In the genomic region with DNA sequence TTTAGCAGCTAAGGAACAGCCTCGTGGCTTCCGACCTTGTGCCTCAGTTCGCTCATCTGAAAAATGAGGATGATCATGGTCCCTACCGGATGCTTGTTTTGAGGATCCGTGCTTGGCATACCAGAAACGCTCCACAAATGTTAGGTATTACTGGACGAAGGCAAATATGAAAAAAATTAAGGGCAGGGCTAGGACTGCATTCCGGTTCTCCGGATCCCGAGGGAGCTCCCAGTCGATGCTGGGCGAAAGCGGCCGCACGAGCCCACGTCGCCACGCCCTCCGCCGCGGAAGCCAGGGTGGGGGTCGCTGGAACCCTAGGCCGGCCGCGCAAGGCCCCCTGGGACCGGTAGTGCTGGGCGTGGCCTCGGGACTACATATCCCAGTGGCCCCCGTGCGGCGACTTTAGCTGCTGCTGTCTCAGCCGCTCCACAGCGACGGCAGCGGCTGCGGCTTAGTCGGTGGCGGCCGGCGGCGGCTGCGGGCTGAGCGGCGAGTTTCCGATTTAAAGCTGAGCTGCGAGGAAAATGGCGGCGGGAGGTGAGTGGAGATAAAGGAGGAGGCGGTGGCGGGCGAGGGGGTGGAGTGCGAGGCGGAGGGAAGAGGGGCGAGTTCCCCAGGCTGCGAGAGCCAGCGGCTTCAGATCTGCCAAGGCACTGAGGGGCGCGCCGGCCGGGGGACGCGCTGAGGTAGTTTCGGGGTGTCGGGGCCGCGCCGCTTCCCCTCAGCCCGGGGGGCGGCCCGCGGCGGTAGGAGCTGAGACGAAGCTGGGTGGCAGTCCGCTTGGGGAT, we compare ENCODE assay signal across 1 cellular context.
TF ChIP-seq lines count a peak whose summit lies in the region.

NCOA3 (plus strand) TSS at position 405 of the 788 bp plus-strand sequence. CDS start 120,361 bp downstream, outside the sequence.

TF ChIP-seq in HEK293, 187 proteins besides CTCF, POLR2A, EP300 and RAD21 (continued from another document and continues in another):
- TF ChIP-seq ZNF639 (tag by site-specific recombination; IDR thresholded peaks at IDR 0.05) (peak; percentile 74; the same call in 1 of the 2 replicates), ZNF416 (tag by site-specific recombination; IDR thresholded peaks at IDR 0.05) (no peak), ZBTB6 (tag by site-specific recombination; IDR thresholded peaks at IDR 0.05) (no peak), IKZF3 (tag by site-specific recombination; IDR thresholded peaks at IDR 0.05) (peak; percentile 86), PRDM6 (tag by site-specific recombination; IDR thresholded peaks at IDR 0.05) (no peak), ZNF112 (tag by site-specific recombination; IDR thresholded peaks at IDR 0.05) (no peak), ZNF529 (tag by site-specific recombination; IDR thresholded peaks at IDR 0.05; ENCODE audit: insufficient replicate concordance) (no peak), EGR2 (tag by site-specific recombination; IDR thresholded peaks at IDR 0.05; ENCODE audit: low read depth) (peak; percentile 92), MYNN (tag by site-specific recombination; IDR thresholded peaks at IDR 0.05; ENCODE audit: borderline replicate concordance) (no peak), ZNF239 (tag by site-specific recombination; IDR thresholded peaks at IDR 0.05) (no peak), ZNF157 (tag by site-specific recombination; IDR thresholded peaks at IDR 0.05) (no peak), ZNF473 (tag by site-specific recombination; IDR thresholded peaks at IDR 0.05) (no peak), ZNF707 (tag by site-specific recombination; IDR thresholded peaks at IDR 0.05) (no peak), ZNF26 (tag by site-specific recombination; IDR thresholded peaks at IDR 0.05) (no peak), ZIC2 (tag by site-specific recombination; IDR thresholded peaks at IDR 0.05) (peak; percentile 33; the same call in 1 of the 2 replicates), ZNF510 (tag by site-specific recombination; IDR thresholded peaks at IDR 0.05; ENCODE audit: insufficient replicate concordance) (no peak), ZNF221 (tag by site-specific recombination; IDR thresholded peaks at IDR 0.05; ENCODE audit: borderline replicate concordance) (no peak), GLI2 (tag by site-specific recombination; IDR thresholded peaks at IDR 0.05; ENCODE audit: borderline replicate concordance, low read depth) (no peak), ZFP37 (tag by site-specific recombination; IDR thresholded peaks at IDR 0.05) (peak; percentile 88), ZNF768 (tag by site-specific recombination; IDR thresholded peaks at IDR 0.05) (no peak), ZBTB1 (tag by site-specific recombination; IDR thresholded peaks at IDR 0.05) (no peak), OVOL3 (tag by site-specific recombination; IDR thresholded peaks at IDR 0.05) (no peak), ZNF398 (tag by site-specific recombination; IDR thresholded peaks at IDR 0.05) (peak; percentile 83), ZNF521 (tag by site-specific recombination; IDR thresholded peaks at IDR 0.05) (no peak), ZNF660 (tag by site-specific recombination; IDR thresholded peaks at IDR 0.05) (no peak), KLF16 (tag by site-specific recombination; IDR thresholded peaks at IDR 0.05) (peak; percentile 75; the same call in 1 of the 2 replicates), ZNF514 (tag by site-specific recombination; IDR thresholded peaks at IDR 0.05) (no peak), OSR2 (tag by site-specific recombination; IDR thresholded peaks at IDR 0.05) (peak; percentile 81), ZFP41 (tag by site-specific recombination; IDR thresholded peaks at IDR 0.05; ENCODE audit: borderline replicate concordance) (no peak), ZXDB (tag by site-specific recombination; IDR thresholded peaks at IDR 0.05) (peak; percentile 87)
- TF ChIP-seq, protein P1, sequence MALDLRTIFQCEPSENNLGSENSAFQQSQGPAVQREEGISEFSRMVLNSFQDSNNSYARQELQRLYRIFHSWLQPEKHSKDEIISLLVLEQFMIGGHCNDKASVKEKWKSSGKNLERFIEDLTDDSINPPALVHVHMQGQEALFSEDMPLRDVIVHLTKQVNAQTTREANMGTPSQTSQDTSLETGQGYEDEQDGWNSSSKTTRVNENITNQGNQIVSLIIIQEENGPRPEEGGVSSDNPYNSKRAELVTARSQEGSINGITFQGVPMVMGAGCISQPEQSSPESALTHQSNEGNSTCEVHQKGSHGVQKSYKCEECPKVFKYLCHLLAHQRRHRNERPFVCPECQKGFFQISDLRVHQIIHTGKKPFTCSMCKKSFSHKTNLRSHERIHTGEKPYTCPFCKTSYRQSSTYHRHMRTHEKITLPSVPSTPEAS (tag by site-specific recombination; IDR thresholded peaks at IDR 0.05) = no peak
- TF ChIP-seq, protein P2, sequence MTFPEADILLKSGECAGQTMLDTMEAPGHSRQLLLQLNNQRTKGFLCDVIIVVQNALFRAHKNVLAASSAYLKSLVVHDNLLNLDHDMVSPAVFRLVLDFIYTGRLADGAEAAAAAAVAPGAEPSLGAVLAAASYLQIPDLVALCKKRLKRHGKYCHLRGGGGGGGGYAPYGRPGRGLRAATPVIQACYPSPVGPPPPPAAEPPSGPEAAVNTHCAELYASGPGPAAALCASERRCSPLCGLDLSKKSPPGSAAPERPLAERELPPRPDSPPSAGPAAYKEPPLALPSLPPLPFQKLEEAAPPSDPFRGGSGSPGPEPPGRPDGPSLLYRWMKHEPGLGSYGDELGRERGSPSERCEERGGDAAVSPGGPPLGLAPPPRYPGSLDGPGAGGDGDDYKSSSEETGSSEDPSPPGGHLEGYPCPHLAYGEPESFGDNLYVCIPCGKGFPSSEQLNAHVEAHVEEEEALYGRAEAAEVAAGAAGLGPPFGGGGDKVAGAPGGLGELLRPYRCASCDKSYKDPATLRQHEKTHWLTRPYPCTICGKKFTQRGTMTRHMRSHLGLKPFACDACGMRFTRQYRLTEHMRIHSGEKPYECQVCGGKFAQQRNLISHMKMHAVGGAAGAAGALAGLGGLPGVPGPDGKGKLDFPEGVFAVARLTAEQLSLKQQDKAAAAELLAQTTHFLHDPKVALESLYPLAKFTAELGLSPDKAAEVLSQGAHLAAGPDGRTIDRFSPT (tag by site-specific recombination; IDR thresholded peaks at IDR 0.05) = no peak
- TF ChIP-seq, protein P3, sequence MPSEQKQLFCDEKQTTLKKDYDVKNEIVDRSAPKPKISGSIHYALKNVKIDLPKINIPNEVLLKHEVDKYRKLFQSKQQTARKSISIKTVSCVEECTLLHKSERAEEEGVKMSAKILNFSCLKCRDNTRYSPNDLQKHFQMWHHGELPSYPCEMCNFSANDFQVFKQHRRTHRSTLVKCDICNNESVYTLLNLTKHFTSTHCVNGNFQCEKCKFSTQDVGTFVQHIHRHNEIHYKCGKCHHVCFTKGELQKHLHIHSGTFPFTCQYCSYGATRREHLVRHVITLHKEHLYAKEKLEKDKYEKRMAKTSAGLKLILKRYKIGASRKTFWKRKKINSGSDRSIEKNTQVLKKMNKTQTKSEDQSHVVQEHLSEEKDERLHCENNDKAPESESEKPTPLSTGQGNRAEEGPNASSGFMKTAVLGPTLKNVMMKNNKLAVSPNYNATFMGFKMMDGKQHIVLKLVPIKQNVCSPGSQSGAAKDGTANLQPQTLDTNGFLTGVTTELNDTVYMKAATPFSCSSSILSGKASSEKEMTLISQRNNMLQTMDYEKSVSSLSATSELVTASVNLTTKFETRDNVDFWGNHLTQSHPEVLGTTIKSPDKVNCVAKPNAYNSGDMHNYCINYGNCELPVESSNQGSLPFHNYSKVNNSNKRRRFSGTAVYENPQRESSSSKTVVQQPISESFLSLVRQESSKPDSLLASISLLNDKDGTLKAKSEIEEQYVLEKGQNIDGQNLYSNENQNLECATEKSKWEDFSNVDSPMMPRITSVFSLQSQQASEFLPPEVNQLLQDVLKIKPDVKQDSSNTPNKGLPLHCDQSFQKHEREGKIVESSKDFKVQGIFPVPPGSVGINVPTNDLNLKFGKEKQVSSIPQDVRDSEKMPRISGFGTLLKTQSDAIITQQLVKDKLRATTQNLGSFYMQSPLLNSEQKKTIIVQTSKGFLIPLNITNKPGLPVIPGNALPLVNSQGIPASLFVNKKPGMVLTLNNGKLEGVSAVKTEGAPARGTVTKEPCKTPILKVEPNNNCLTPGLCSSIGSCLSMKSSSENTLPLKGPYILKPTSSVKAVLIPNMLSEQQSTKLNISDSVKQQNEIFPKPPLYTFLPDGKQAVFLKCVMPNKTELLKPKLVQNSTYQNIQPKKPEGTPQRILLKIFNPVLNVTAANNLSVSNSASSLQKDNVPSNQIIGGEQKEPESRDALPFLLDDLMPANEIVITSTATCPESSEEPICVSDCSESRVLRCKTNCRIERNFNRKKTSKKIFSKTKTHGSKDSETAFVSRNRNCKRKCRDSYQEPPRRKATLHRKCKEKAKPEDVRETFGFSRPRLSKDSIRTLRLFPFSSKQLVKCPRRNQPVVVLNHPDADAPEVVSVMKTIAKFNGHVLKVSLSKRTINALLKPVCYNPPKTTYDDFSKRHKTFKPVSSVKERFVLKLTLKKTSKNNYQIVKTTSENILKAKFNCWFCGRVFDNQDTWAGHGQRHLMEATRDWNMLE (tag by site-specific recombination; conservative IDR thresholded peaks at IDR 0.05; ENCODE audit: low read depth) = no peak
- TF ChIP-seq, protein P4, sequence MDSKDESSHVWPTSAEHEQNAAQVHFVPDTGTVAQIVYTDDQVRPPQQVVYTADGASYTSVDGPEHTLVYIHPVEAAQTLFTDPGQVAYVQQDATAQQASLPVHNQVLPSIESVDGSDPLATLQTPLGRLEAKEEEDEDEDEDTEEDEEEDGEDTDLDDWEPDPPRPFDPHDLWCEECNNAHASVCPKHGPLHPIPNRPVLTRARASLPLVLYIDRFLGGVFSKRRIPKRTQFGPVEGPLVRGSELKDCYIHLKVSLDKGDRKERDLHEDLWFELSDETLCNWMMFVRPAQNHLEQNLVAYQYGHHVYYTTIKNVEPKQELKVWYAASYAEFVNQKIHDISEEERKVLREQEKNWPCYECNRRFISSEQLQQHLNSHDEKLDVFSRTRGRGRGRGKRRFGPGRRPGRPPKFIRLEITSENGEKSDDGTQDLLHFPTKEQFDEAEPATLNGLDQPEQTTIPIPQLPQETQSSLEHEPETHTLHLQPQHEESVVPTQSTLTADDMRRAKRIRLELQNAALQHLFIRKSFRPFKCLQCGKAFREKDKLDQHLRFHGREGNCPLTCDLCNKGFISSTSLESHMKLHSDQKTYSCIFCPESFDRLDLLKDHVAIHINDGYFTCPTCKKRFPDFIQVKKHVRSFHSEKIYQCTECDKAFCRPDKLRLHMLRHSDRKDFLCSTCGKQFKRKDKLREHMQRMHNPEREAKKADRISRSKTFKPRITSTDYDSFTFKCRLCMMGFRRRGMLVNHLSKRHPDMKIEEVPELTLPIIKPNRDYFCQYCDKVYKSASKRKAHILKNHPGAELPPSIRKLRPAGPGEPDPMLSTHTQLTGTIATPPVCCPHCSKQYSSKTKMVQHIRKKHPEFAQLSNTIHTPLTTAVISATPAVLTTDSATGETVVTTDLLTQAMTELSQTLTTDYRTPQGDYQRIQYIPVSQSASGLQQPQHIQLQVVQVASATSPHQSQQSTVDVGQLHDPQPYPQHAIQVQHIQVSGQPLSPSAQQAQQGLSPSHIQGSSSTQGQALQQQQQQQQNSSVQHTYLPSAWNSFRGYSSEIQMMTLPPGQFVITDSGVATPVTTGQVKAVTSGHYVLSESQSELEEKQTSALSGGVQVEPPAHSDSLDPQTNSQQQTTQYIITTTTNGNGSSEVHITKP (tag by site-specific recombination; IDR thresholded peaks at IDR 0.05) = 0 out of 2 replicates have a peak, but pooled peaks have one; percentile 9
